In the genomic region with DNA sequence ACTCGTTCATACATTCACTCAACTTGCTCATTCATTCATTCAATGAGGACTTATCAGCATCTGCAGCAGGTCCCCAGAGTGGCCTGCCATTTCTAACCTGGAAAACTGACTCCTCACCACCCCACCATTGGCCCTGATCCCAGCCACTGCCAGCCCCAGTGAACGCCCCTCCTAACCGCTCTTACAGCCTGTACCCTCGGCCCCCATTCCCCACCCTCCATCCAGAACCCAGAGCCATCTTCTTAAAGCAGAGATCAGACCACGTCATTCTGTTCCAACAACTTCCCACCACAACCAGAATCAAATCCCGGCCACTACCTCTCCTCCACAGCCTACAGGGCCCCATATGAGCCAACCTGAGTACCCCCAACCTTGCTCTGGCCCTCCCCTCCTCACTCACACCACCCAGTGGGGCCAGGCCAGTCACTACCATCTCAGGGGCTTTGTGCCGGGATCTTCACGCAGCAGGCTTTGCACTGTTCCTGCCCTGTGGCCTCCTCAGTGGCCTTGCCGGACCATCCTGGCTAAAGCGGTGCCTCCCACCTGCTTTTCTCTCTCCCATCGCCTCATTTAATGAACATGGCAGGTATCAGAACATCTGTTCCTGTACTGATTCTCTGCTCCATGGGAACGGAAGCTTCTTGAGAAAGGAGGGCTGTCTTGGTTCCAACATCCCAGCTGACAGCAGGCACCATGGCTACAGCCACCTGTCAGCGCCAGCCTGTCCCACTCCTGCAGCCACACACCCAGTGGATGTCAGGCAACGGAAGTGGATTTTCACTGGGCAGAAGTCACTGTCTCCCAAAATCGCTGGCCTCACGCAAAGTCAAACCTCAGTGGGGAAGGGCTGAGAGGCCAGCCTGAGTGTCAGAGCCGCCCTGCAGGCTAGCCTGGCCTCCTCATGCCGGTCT, we compare ENCODE assay signal across 11 cellular contexts. TPM values are rescaled to one million over a fixed set of nuclear protein-coding genes. Genes with fewer than 3 reads are reported as not detected.
A peak's percentile ranks its signal among the peaks of the same experiment; 100 is the strongest.
DNase-seq lines count a peak whose midpoint lies in the region; ATAC-seq, FAIRE-seq and TF ChIP-seq lines count a peak whose summit lies in the region.
"Had no signal": no experiment of that assay in that cellular context is flagged by ENCODE, and none has a peak within 500 bp of the region (broad histone marks: within the 10 kb centered on the region; RNA-seq: fewer than 3 reads in every experiment).

No MANE protein-coding gene starts in this region.

- WGBS in heart left ventricle, 4 donors = 81 to 91% (median 85%) methylated on average over 18 of the region's 18 CpGs
- 93% methylated on average over 13 of the region's 18 CpGs for WGBS in suprapubic skin

- H3K36me3 ChIP-seq in heart left ventricle = peaks cover 0 to 20% (median 12%) of the 10 kb centered on the region in 9 donors
- peaks cover 26% of the 10 kb centered on the region for H3K36me3 ChIP-seq in bronchial epithelial cell (ENCODE audit: control insufficient read depth, insufficient read depth, low read length)
- H3K36me3 ChIP-seq in vagina = peaks cover 0 to 3% of the 10 kb centered on the region in 2 donors
- H3K36me3 ChIP-seq in suprapubic skin = peaks cover 28% of the 10 kb centered on the region

- no peaks in the 10 kb centered on the region for H3K9me3 ChIP-seq in heart left ventricle
- H3K9me3 ChIP-seq in vagina = no peaks in the 10 kb centered on the region
- no peaks in the 10 kb centered on the region for H3K9me3 ChIP-seq in suprapubic skin
- H3K9me3 ChIP-seq: MG63 had no signal

- CTCF ChIA-PET in HEK293T (lab: Yijun Ruan, JAX) = no interaction called here

- H3K4me3 ChIP-seq in heart left ventricle (no peak overlapping the region), bronchial epithelial cell (ENCODE audit: low read depth, low read length) (no peak overlapping the region), vagina (no peak overlapping the region), suprapubic skin (no peak overlapping the region)
- H3K4me3 ChIP-seq: MG63 had no signal

- peak; percentile 92 for FAIRE-seq in bronchial epithelial cell (lab: Jason Lieb, UNC)

- ATAC-seq in heart left ventricle = no peak
- ATAC-seq in natural killer cell treated with Interleukin-12 subunit alpha and Interleukin-12 subunit beta and Interleukin-15 and Interleukin-18, amount 100 ng/mL, for 72 hours = no peak

- POLR2A ChIA-PET in HEK293T (lab: Yijun Ruan, JAX) = no interaction called here

- TF ChIP-seq POLR2A in heart left ventricle (IDR thresholded peaks at IDR 0.05) (no peak), vagina (IDR thresholded peaks at IDR 0.05) (no peak), suprapubic skin (IDR thresholded peaks at IDR 0.05) (no peak)

- DNase-seq in heart left ventricle = peak in 2 of 5 donors; percentile 22 to 51
- no peak for DNase-seq in cardiac septum (ENCODE audit: low spot score)
- DNase-seq in bronchial epithelial cell (ENCODE audit: low read depth) = no peak
- DNase-seq in natural killer cell treated with Interleukin-12 subunit alpha and Interleukin-12 subunit beta and Interleukin-15 and Interleukin-18, amount 100 ng/mL, for 72 hours (ENCODE audit: low spot score) = no peak
- DNase-seq in vagina (ENCODE audit: extremely low spot score in 2 of 2) = no peak
- no peak for DNase-seq in HEK293T (ENCODE audit: extremely low spot score)
- no peak for DNase-seq in NCI-H1092 (lab: John Stamatoyannopoulos, UW)
- DNase-seq in suprapubic skin (ENCODE audit: low spot score in 2 of 2) = no peak
- DNase-seq: HCEC 1CT, MG63, NCI-H774 had no signal

- no peak for TF ChIP-seq EP300 in suprapubic skin (IDR thresholded peaks at IDR 0.05)

- peaks cover 44 to 99% (median 83%) of the 10 kb centered on the region in 12 donors for H3K4me1 ChIP-seq in heart left ventricle
- H3K4me1 ChIP-seq in vagina = peaks cover 71% of the 10 kb centered on the region
- peaks cover 72% of the 10 kb centered on the region for H3K4me1 ChIP-seq in suprapubic skin

- H3K27ac ChIP-seq in heart left ventricle (peak overlapping the region in 11 of 12 donors; percentile 88 to 97 (median 93)), vagina (peak overlapping the region; percentile 1), suprapubic skin (no peak overlapping the region)

- no peaks in the 10 kb centered on the region for H3K27me3 ChIP-seq in heart left ventricle
- no peaks in the 10 kb centered on the region for H3K27me3 ChIP-seq in bronchial epithelial cell (ENCODE audit: control insufficient read depth, insufficient read depth, low read length)
- no peaks in the 10 kb centered on the region for H3K27me3 ChIP-seq in vagina
- H3K27me3 ChIP-seq in suprapubic skin = no peaks in the 10 kb centered on the region
- H3K27me3 ChIP-seq: MG63 had no signal

- no peaks in the 10 kb centered on the region for H3K27me3 Mint-ChIP-seq in natural killer cell treated with Interleukin-12 subunit alpha and Interleukin-12 subunit beta and Interleukin-15 and Interleukin-18, amount 100 ng/mL, for 72 hours

- peaks cover 90 to 96% of the 10 kb centered on the region in 2 donors for H3K4me1 Mint-ChIP-seq in natural killer cell treated with Interleukin-12 subunit alpha and Interleukin-12 subunit beta and Interleukin-15 and Interleukin-18, amount 100 ng/mL, for 72 hours (ENCODE audit: low read depth in 2 of 2)

- intact Hi-C loops in heart left ventricle (cut with DNase I) (no loop called here), cardiac septum (cut with DNase I) (no loop called here), vagina (cut with DNase I) (no loop called here)

- H3K9me3 Mint-ChIP-seq in natural killer cell treated with Interleukin-12 subunit alpha and Interleukin-12 subunit beta and Interleukin-15 and Interleukin-18, amount 100 ng/mL, for 72 hours = no peaks in the 10 kb centered on the region

- no peak for TF ChIP-seq CTCF in heart left ventricle (IDR thresholded peaks at IDR 0.05)
- no peak for TF ChIP-seq CTCF in bronchial epithelial cell (IDR thresholded peaks at IDR 0.05; ENCODE audit: insufficient read depth, low read length, severe bottlenecking)
- TF ChIP-seq CTCF in vagina (IDR thresholded peaks at IDR 0.05) = no peak
- TF ChIP-seq CTCF in suprapubic skin (IDR thresholded peaks at IDR 0.05) = no peak

- H3K27ac Mint-ChIP-seq in natural killer cell treated with Interleukin-12 subunit alpha and Interleukin-12 subunit beta and Interleukin-15 and Interleukin-18, amount 100 ng/mL, for 72 hours = peak overlapping the region; percentile 93 to 94

- peaks cover 9% of the 10 kb centered on the region for H3K36me3 Mint-ChIP-seq in natural killer cell treated with Interleukin-12 subunit alpha and Interleukin-12 subunit beta and Interleukin-15 and Interleukin-18, amount 100 ng/mL, for 72 hours

- H3K4me3 Mint-ChIP-seq in natural killer cell treated with Interleukin-12 subunit alpha and Interleukin-12 subunit beta and Interleukin-15 and Interleukin-18, amount 100 ng/mL, for 72 hours = peak overlapping the region; percentile 70

TF ChIP-seq in HEK293T, 16 proteins besides CTCF, POLR2A, EP300 and RAD21:
- no peak for TF ChIP-seq TARDBP (IDR thresholded peaks at IDR 0.05)
- TF ChIP-seq L3MBTL2 (conservative IDR thresholded peaks at IDR 0.05) = no peak
- TF ChIP-seq BHLHE40 (IDR thresholded peaks at IDR 0.05; ENCODE audit: borderline replicate concordance) = no peak
- TF ChIP-seq ARNT (IDR thresholded peaks at IDR 0.05) = no peak
- TF ChIP-seq FOXK2 (IDR thresholded peaks at IDR 0.05) = no peak
- TF ChIP-seq SUZ12 (IDR thresholded peaks at IDR 0.05) = no peak
- no peak for TF ChIP-seq SP1 (IDR thresholded peaks at IDR 0.05)
- TF ChIP-seq ZNF384 (IDR thresholded peaks at IDR 0.05) = no peak
- TF ChIP-seq, protein P1, sequence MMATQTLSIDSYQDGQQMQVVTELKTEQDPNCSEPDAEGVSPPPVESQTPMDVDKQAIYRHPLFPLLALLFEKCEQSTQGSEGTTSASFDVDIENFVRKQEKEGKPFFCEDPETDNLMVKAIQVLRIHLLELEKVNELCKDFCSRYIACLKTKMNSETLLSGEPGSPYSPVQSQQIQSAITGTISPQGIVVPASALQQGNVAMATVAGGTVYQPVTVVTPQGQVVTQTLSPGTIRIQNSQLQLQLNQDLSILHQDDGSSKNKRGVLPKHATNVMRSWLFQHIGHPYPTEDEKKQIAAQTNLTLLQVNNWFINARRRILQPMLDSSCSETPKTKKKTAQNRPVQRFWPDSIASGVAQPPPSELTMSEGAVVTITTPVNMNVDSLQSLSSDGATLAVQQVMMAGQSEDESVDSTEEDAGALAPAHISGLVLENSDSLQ (IDR thresholded peaks at IDR 0.05) = no peak
- no peak for TF ChIP-seq NFRKB (IDR thresholded peaks at IDR 0.05)
- no peak for TF ChIP-seq LEF1 (IDR thresholded peaks at IDR 0.05; ENCODE audit: borderline replicate concordance)
- no peak for TF ChIP-seq CTBP1 (IDR thresholded peaks at IDR 0.05; ENCODE audit: borderline replicate concordance)
- TF ChIP-seq FOXM1 (IDR thresholded peaks at IDR 0.05; ENCODE audit: borderline replicate concordance) = no peak
- no peak for TF ChIP-seq HDGF (IDR thresholded peaks at IDR 0.05; ENCODE audit: borderline replicate concordance)
- TF ChIP-seq FOXA1 (IDR thresholded peaks at IDR 0.05) = no peak

RNA-seq across cellular contexts. Expression of gene FAM53B, which starts 45.4 kb away (rescaled TPM):
- total RNA-seq in heart left ventricle (10 to 100 TPM; 30.2 to 57.7 (median 36.3) TPM), cardiac septum (18.5 TPM), bronchial epithelial cell (19.5 and 23.9 TPM in 2 replicates), vagina (35.1 TPM), suprapubic skin (10 to 100 TPM; 63.5 to 75.5 (median 67.3) TPM)
- 10 to 100 TPM; 23.7 to 25.6 TPM for polyA plus RNA-seq in heart left ventricle
- total RNA-seq in natural killer cell treated with Interleukin-12 subunit alpha and Interleukin-12 subunit beta and Interleukin-15 and Interleukin-18, amount 100 ng/mL, for 72 hours = 10 to 100 TPM; 16.6 to 21.8 TPM
